17 cellular contexts compared by ENCODE assay signal in the genomic region with DNA sequence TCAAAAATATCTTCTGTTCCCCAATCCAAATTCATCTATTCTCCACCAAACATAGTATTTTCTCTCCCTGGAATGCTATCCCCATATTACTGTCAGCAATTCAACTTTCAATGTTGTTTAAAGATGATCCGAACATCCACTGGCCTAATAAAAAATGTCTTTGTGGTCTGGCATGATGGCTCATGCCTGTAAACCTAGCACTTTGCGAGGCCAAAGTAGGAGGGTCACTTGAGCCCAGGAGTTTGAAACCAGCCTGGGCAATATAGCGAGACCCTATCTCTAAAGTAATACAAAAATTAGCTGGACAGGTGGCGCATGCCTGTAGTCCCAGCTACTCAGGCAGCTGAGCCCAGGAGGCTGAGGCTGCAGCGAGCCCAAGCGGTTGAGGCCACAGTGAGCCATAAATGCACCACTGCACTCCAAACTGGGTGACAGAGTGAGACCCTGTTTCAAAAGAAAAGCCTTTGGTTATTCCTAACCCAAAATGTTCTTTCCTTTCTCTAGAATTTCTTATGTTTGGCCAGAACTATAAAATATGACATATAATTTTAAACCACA. TPM values are rescaled to one million over a fixed set of nuclear protein-coding genes. Genes with fewer than 3 reads are reported as not detected.
A peak's percentile ranks its signal among the peaks of the same experiment; 100 is the strongest.
DNase-seq lines count a peak whose midpoint lies in the region; ATAC-seq, FAIRE-seq and TF ChIP-seq lines count a peak whose summit lies in the region.
"Had no signal": no experiment of that assay in that cellular context is flagged by ENCODE, and none has a peak within 500 bp of the region (broad histone marks: within the 10 kb centered on the region; RNA-seq: fewer than 3 reads in every experiment).

No MANE protein-coding gene starts in this region.

- TF ChIP-seq RAD21 in A549 (conservative IDR thresholded peaks at IDR 0.05 in 1 of 2, IDR thresholded peaks at IDR 0.05 in 1 of 2), result no peak

- no peak for FAIRE-seq in A549 (lab: Jason Lieb, UNC)
- FAIRE-seq: H54 had no signal

- WGBS in A549 (ENCODE audit: missing lambda C conversion rate), result 96% methylated on average over 6 of the region's 6 CpGs
- no CpG with 5 or more reads among the region's 6 CpGs for WGBS in trophoblast cell (ENCODE audit: extremely low coverage, insufficient coverage, insufficient read length)

- H3K4me1 ChIP-seq in A549, result peaks cover 86% of the 10 kb centered on the region
- peaks cover 7% of the 10 kb centered on the region for H3K4me1 ChIP-seq in HEK293 (ENCODE audit: control insufficient read depth, insufficient read depth, low read length)
- H3K4me1 ChIP-seq in trophoblast cell (ENCODE audit: control insufficient read depth in 1 of 2, insufficient read depth in 2 of 2, low read length in 2 of 2), result peaks cover 5 to 7% of the 10 kb centered on the region in 2 experiments

- H3K9me3 ChIP-seq in A549, result no peaks in the 10 kb centered on the region
- H3K9me3 ChIP-seq in HEK293 (ENCODE audit: control insufficient read depth, insufficient read depth, low read depth, low read length), result no peaks in the 10 kb centered on the region
- no peaks in the 10 kb centered on the region for H3K9me3 ChIP-seq in trophoblast cell (ENCODE audit: insufficient read depth, low read depth, low read length)

- no peaks in the 10 kb centered on the region for H3K79me2 ChIP-seq in trophoblast cell (ENCODE audit: control insufficient read depth, insufficient read depth, low read length, poor library complexity)

- DNase-seq in A549 (ENCODE audit: low read depth in 1 of 2, low spot score in 1 of 2), result no peak
- no peak for DNase-seq in trophoblast cell
- DNase-seq in NCI-H524 treated with DMSO at 0.1 percent for 48 hours (lab: John Stamatoyannopoulos, UW), result no peak
- no peak for DNase-seq in stimulated activated CD4-positive, alpha-beta T cell treated with anti-CD3 and anti-CD28 coated beads, Interleukin-2, amount 100 ng/mL, for 24 hours
- no peak for DNase-seq in NCI-H69 (lab: John Stamatoyannopoulos, UW)
- DNase-seq: COR-L47, GF-D8, IMR-90, NCI-H1105 treated with DMSO at 0.1 percent for 48 hours, NCI-H1694 treated with DMSO at 0.1 percent for 48 hours, NCI-H2107, NCI-H345, PC-9 had no signal

- no peaks in the 10 kb centered on the region for H3K27me3 ChIP-seq in trophoblast cell (ENCODE audit: insufficient read depth, low read length)

- H4K8ac ChIP-seq in trophoblast cell (ENCODE audit: low read depth, low read length), result no peak overlapping the region

- H2AK5ac ChIP-seq in trophoblast cell (ENCODE audit: low read length), result no peak overlapping the region

- TF ChIP-seq POLR2A in A549 (IDR thresholded peaks at IDR 0.05; ENCODE audit: low read length), result no peak

- no peak overlapping the region for H2AFZ ChIP-seq in trophoblast cell (ENCODE audit: insufficient read depth, low read length, poor library complexity)
- H2AFZ ChIP-seq: PC-9 had no signal

- H3K9ac ChIP-seq in trophoblast cell (ENCODE audit: low read length), result no peak overlapping the region

- CTCF ChIA-PET in A549 (lab: Yijun Ruan, JAX) (no interaction called here), HEK293 (lab: Yijun Ruan, JAX) (no interaction called here)

- peak overlapping the region; percentile 41 for H3K4ac ChIP-seq in trophoblast cell (ENCODE audit: low read depth, low read length)

- H3K36me3 ChIP-seq in HEK293 (ENCODE audit: control insufficient read depth in 2 of 2, insufficient read depth in 1 of 2, low read length in 2 of 2) (no peaks in the 10 kb centered on the region), trophoblast cell (ENCODE audit: control insufficient read depth in 1 of 2, insufficient read depth in 2 of 2, low read length in 2 of 2) (no peaks in the 10 kb centered on the region)

- H3K4me3 ChIP-seq in A549 (no peak overlapping the region), HEK293 (ENCODE audit: low read depth, low read length) (no peak overlapping the region), trophoblast cell (ENCODE audit: low read depth, low read length) (no peak overlapping the region)
- H3K4me3 ChIP-seq: PC-9 had no signal

- peaks cover 5% of the 10 kb centered on the region for H3K79me1 ChIP-seq in trophoblast cell (ENCODE audit: low read length)

- no peak overlapping the region for H3K23ac ChIP-seq in trophoblast cell (ENCODE audit: low read length)

- no peak overlapping the region for H2BK5ac ChIP-seq in trophoblast cell (ENCODE audit: low read depth, low read length, poor library complexity)

- no peak overlapping the region for H4K12ac ChIP-seq in trophoblast cell (ENCODE audit: low read depth, low read length)

- H2BK12ac ChIP-seq in trophoblast cell (ENCODE audit: low read length), result no peak overlapping the region

- POLR2A ChIA-PET in A549 (lab: Yijun Ruan, JAX), result no interaction called here
- POLR2A ChIA-PET in HEK293 (lab: Yijun Ruan, JAX), result no interaction called here

- H4K91ac ChIP-seq in trophoblast cell (ENCODE audit: low read depth, low read length), result no peak overlapping the region

- TF ChIP-seq CTCF in A549 (IDR thresholded peaks at IDR 0.05), result no peak
- no peak for TF ChIP-seq CTCF in HEK293 (tag by site-specific recombination; IDR thresholded peaks at IDR 0.05)

- H3K4me2 ChIP-seq in A549 (no peak overlapping the region), trophoblast cell (ENCODE audit: low read length) (no peak overlapping the region)
- H3K4me2 ChIP-seq: PC-9 had no signal

- no peak overlapping the region for H3K14ac ChIP-seq in trophoblast cell (ENCODE audit: low read length)

- no peak overlapping the region for H3K18ac ChIP-seq in trophoblast cell (ENCODE audit: low read length)

- no peak for TF ChIP-seq EP300 in A549 (IDR thresholded peaks at IDR 0.05)

- H3K27ac ChIP-seq in A549 (peak overlapping the region; percentile 9 to 46; a peak in 2 of 6 replicates), HEK293 (ENCODE audit: extremely low read depth, low read depth, low read length) (no peak overlapping the region), cingulate gyrus (ENCODE audit: low read depth, low read length) (peak overlapping the region; percentile 70), trophoblast cell (ENCODE audit: low read depth, low read length) (no peak overlapping the region)
- H3K27ac ChIP-seq: PC-9 had no signal

- ATAC-seq in A549 (no peak), GM18861 (IDR thresholded peaks at IDR 0.05; ENCODE audit: unreplicated experiment) (no peak)

- no peak overlapping the region for H2BK120ac ChIP-seq in trophoblast cell (ENCODE audit: insufficient read depth, low read length, poor library complexity)

TF ChIP-seq in A549, 52 proteins besides CTCF, POLR2A, EP300 and RAD21 (continues in another document):
- TF ChIP-seq FOSL2 (IDR thresholded peaks at IDR 0.05), result no peak
- TF ChIP-seq FOSL2 (CRISPR knock-in tag; IDR thresholded peaks at IDR 0.05), result no peak
- TF ChIP-seq ZC3H11A (IDR thresholded peaks at IDR 0.05), result no peak
- no peak for TF ChIP-seq RCOR1 (IDR thresholded peaks at IDR 0.05; ENCODE audit: low read depth, low read length)
- no peak for TF ChIP-seq ESRRA (IDR thresholded peaks at IDR 0.05; ENCODE audit: borderline replicate concordance, low read length)
- no peak for TF ChIP-seq BHLHE40 (IDR thresholded peaks at IDR 0.05; ENCODE audit: low read depth, low read length)
- TF ChIP-seq RFX5 (IDR thresholded peaks at IDR 0.05), result no peak
- no peak for TF ChIP-seq EHMT2 (IDR thresholded peaks at IDR 0.05; ENCODE audit: low read depth)
- no peak for TF ChIP-seq EHF (CRISPR knock-in tag; IDR thresholded peaks at IDR 0.05)
- no peak for TF ChIP-seq CHD2 (IDR thresholded peaks at IDR 0.05; ENCODE audit: low read length, partially characterized antibody)
- no peak for TF ChIP-seq ZNF302 (CRISPR knock-in tag; IDR thresholded peaks at IDR 0.05)
- no peak for TF ChIP-seq RNF2 (IDR thresholded peaks at IDR 0.05; ENCODE audit: borderline replicate concordance, low read depth)
- TF ChIP-seq CBX2 (IDR thresholded peaks at IDR 0.05; ENCODE audit: borderline replicate concordance, low read depth), result no peak
- no peak for TF ChIP-seq FOXS1 (CRISPR knock-in tag; IDR thresholded peaks at IDR 0.05)
- TF ChIP-seq HEYL (CRISPR knock-in tag; IDR thresholded peaks at IDR 0.05), result no peak
- TF ChIP-seq JUN (IDR thresholded peaks at IDR 0.05), result no peak
- no peak for TF ChIP-seq NPAS2 (CRISPR knock-in tag; IDR thresholded peaks at IDR 0.05; ENCODE audit: borderline replicate concordance)

TF ChIP-seq in HEK293, 187 proteins besides CTCF, POLR2A, EP300 and RAD21 (continues in another document):
- TF ChIP-seq, protein P1, sequence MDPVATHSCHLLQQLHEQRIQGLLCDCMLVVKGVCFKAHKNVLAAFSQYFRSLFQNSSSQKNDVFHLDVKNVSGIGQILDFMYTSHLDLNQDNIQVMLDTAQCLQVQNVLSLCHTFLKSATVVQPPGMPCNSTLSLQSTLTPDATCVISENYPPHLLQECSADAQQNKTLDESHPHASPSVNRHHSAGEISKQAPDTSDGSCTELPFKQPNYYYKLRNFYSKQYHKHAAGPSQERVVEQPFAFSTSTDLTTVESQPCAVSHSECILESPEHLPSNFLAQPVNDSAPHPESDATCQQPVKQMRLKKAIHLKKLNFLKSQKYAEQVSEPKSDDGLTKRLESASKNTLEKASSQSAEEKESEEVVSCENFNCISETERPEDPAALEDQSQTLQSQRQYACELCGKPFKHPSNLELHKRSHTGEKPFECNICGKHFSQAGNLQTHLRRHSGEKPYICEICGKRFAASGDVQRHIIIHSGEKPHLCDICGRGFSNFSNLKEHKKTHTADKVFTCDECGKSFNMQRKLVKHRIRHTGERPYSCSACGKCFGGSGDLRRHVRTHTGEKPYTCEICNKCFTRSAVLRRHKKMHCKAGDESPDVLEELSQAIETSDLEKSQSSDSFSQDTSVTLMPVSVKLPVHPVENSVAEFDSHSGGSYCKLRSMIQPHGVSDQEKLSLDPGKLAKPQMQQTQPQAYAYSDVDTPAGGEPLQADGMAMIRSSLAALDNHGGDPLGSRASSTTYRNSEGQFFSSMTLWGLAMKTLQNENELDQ (tag by site-specific recombination; IDR thresholded peaks at IDR 0.05; ENCODE audit: low read depth), result no peak
- TF ChIP-seq KLF1 (tag by site-specific recombination; IDR thresholded peaks at IDR 0.05), result no peak
- no peak for TF ChIP-seq PRDM1 (tag by site-specific recombination; IDR thresholded peaks at IDR 0.05)

RNA-seq across cellular contexts. Expression of a gene that starts 29.8 kb away (rescaled TPM):
- polyA plus RNA-seq in A549 (2011; rRNA removed) (8.2 and 12.3 TPM in 2 replicates), A549 (2017; fragmentation: RNase III; extraction: RNeasy Plus Mini Kit Qiagen cat#74134 plus additional on column Dnase treatment) (7.3 to 9.0 TPM (median 8.7 TPM) in 3 replicates)
- polyA plus RNA-seq in A549 (2012; cell fraction: cytosol; rRNA removed), result 4.3 and 5.4 TPM in 2 replicates
- polyA plus RNA-seq in A549 (2012; cell fraction: nucleus; rRNA removed), result 10.6 and 12.8 TPM in 2 replicates
- polyA minus RNA-seq in A549 (2011; rRNA and poly(A)+ RNA removed), result 17.8 and 25.0 TPM in 2 replicates
- polyA plus RNA-seq in trophoblast cell (2013), result 15.6 and 16.7 TPM in 2 replicates

Comparison
In these comparisons a context has a peak if more than half of its experiments do, and no peak if none do; other contexts are left out.
1. H3K27ac ChIP-seq: peak in A549 (2 of 2) and cingulate gyrus (single experiment); none in HEK293 (single experiment) and trophoblast cell (single experiment).